8 cellular contexts compared by ENCODE assay signal in genomic region chr12:101696477-101697196, GRCh38. TPM values are rescaled to one million over a fixed set of nuclear protein-coding genes. Genes with fewer than 3 reads are reported as not detected.
DNase-seq lines count a peak whose midpoint lies in the region; ATAC-seq, FAIRE-seq and TF ChIP-seq lines count a peak whose summit lies in the region.

No MANE protein-coding gene starts in this region.

- H3K4me1 ChIP-seq in endothelial cell of umbilical vein (ENCODE audit: control insufficient read depth, extremely low read depth, insufficient read depth, low read length) (peaks cover 6% of the 10 kb centered on the region), mucosa of stomach (ENCODE audit: control insufficient read depth, insufficient read depth, low read length) (peaks cover 25% of the 10 kb centered on the region)

- H3K4me2 ChIP-seq in endothelial cell of umbilical vein (ENCODE audit: insufficient read depth, low read length) = peak overlapping the region; percentile 74

- dilution Hi-C loops in endothelial cell of umbilical vein (cut with MboI; ENCODE audit: extremely low pct_ligation_motif_present, low sequenced_read_pairs) = no loop called here

- no peaks in the 10 kb centered on the region for H3K27me3 Mint-ChIP-seq in activated naive CD4-positive, alpha-beta T cell treated with anti-CD3 and anti-CD28 coated beads for 36 hours (ENCODE audit: low read depth)

- no peaks in the 10 kb centered on the region for H4K20me1 ChIP-seq in endothelial cell of umbilical vein (replicated peaks; ENCODE audit: control insufficient read depth, extremely low read depth, insufficient read depth, low read length)

- TF ChIP-seq CTCF in endothelial cell of umbilical vein (IDR thresholded peaks at IDR 0.05; ENCODE audit: extremely low read depth in 1 of 2, insufficient read depth in 1 of 2, low read depth in 1 of 2, low read length in 2 of 2) = no peak

- H3K4me3 ChIP-seq in endothelial cell of umbilical vein (replicated peaks in 1 of 3; ENCODE audit: insufficient read depth in 1 of 3, low read depth in 1 of 3, low read length in 3 of 3) = peak overlapping the region; percentile 52 to 82 (median 73)
- peak overlapping the region; percentile 64 for H3K4me3 ChIP-seq in mucosa of stomach (ENCODE audit: low read length)

- no peaks in the 10 kb centered on the region for H3K36me3 Mint-ChIP-seq in activated naive CD4-positive, alpha-beta T cell treated with anti-CD3 and anti-CD28 coated beads for 36 hours (ENCODE audit: low read depth)

- BruUV-seq in endothelial cell of umbilical vein (replicated peaks; lab: Mats Ljungman, UMichigan) = no TSS peak

- H3K36me3 ChIP-seq in endothelial cell of umbilical vein (ENCODE audit: control insufficient read depth in 2 of 2, extremely low read depth in 1 of 2, insufficient read depth in 2 of 2, low read length in 2 of 2) = no peaks in the 10 kb centered on the region
- no peaks in the 10 kb centered on the region for H3K36me3 ChIP-seq in mucosa of stomach (ENCODE audit: control insufficient read depth, insufficient read depth, low read length)

- CTCF ChIA-PET in activated naive CD4-positive, alpha-beta T cell treated with anti-CD3 and anti-CD28 coated beads for 36 hours (lab: Charles Lee) = interaction anchor here (1.3 kb wide), 1 partner anchor 21 kb away, joined by 3 read pairs; no protein-coding TSS in a partner anchor
- CTCF ChIA-PET in endothelial cell of umbilical vein (lab: Charles Lee) = no interaction called here

- ATAC-seq in HG03469 (IDR thresholded peaks at IDR 0.05; ENCODE audit: unreplicated experiment) = peak; percentile 6

- H3K27me3 ChIP-seq in endothelial cell of umbilical vein (ENCODE audit: control insufficient read depth in 2 of 2, insufficient read depth in 2 of 2, low read length in 2 of 2) = no peaks in the 10 kb centered on the region
- H3K27me3 ChIP-seq in mucosa of stomach (ENCODE audit: control insufficient read depth, insufficient read depth, low read length) = no peaks in the 10 kb centered on the region

- DNase-seq in activated naive CD4-positive, alpha-beta T cell treated with anti-CD3 and anti-CD28 coated beads for 36 hours = peak; percentile 28
- no peak for DNase-seq in activated naive CD4-positive, alpha-beta T cell (lab: John Stamatoyannopoulos, UW)
- DNase-seq in T-helper 9 cell (peak; percentile 1), endothelial cell of umbilical vein (ENCODE audit: low read depth, low spot score) (no peak), hippocampal formation (lab: John Stamatoyannopoulos, UW) (no peak), NCI-H2107 (lab: John Stamatoyannopoulos, UW) (no peak)

- H3K9ac ChIP-seq in endothelial cell of umbilical vein (replicated peaks; ENCODE audit: extremely low read depth, insufficient read depth, low read length) = peak overlapping the region; percentile 53
- peak overlapping the region; percentile 88 for H3K9ac ChIP-seq in mucosa of stomach (ENCODE audit: low read length)

- intact Hi-C loops in activated naive CD4-positive, alpha-beta T cell treated with anti-CD3 and anti-CD28 coated beads for 36 hours (cut with micrococcal nuclease) = loop anchor here (1.0 to 5.0 kb wide), 8 partner anchors 26 to 426 kb away; partner anchors contain the start of genes ARL1, GNPTAB, NUP37 and PARPBP
- intact Hi-C loops in endothelial cell of umbilical vein (cut with micrococcal nuclease) = loop anchor here (1.0 to 10.0 kb wide), 3 partner anchors 134 to 1122 kb away; partner anchors contain the start of genes ARL1, GAS2L3 and GNPTAB

- peak overlapping the region; percentile 80 for H3K27ac Mint-ChIP-seq in activated naive CD4-positive, alpha-beta T cell treated with anti-CD3 and anti-CD28 coated beads for 36 hours

- no peaks in the 10 kb centered on the region for H3K9me1 ChIP-seq in endothelial cell of umbilical vein (replicated peaks; ENCODE audit: control insufficient read depth, extremely low read depth, insufficient read depth, low read length)

- H3K9me3 Mint-ChIP-seq in activated naive CD4-positive, alpha-beta T cell treated with anti-CD3 and anti-CD28 coated beads for 36 hours = no peaks in the 10 kb centered on the region

- no peak for TF ChIP-seq POLR2A in endothelial cell of umbilical vein (IDR thresholded peaks at IDR 0.05; ENCODE audit: low read depth, low read length)

- POLR2A ChIA-PET in endothelial cell of umbilical vein (lab: Charles Lee) = no interaction called here

- H3K4me3 Mint-ChIP-seq in activated naive CD4-positive, alpha-beta T cell treated with anti-CD3 and anti-CD28 coated beads for 36 hours = peak overlapping the region; percentile 87

- peaks cover 45% of the 10 kb centered on the region for H3K4me1 Mint-ChIP-seq in activated naive CD4-positive, alpha-beta T cell treated with anti-CD3 and anti-CD28 coated beads for 36 hours (ENCODE audit: low read depth)

- peak overlapping the region; percentile 98 for H2AFZ ChIP-seq in endothelial cell of umbilical vein (ENCODE audit: low read depth, low read length)

- no peaks in the 10 kb centered on the region for H3K9me3 ChIP-seq in endothelial cell of umbilical vein (replicated peaks; ENCODE audit: control insufficient read depth, insufficient read depth, low read length)
- H3K9me3 ChIP-seq in mucosa of stomach (ENCODE audit: control insufficient read depth, low read length) = no peaks in the 10 kb centered on the region

- H3K79me2 ChIP-seq in endothelial cell of umbilical vein (ENCODE audit: control insufficient read depth, insufficient read depth, low read length) = peaks cover 19% of the 10 kb centered on the region

- H3K27ac ChIP-seq in endothelial cell of umbilical vein (ENCODE audit: insufficient read depth, low read depth, low read length) = no peak overlapping the region

- FAIRE-seq in endothelial cell of umbilical vein (lab: Jason Lieb, UNC) = peak; percentile 64

TF ChIP-seq in endothelial cell of umbilical vein, 7 proteins besides CTCF, POLR2A, EP300 and RAD21:
- TF ChIP-seq JUN (IDR thresholded peaks at IDR 0.05; ENCODE audit: borderline replicate concordance, insufficient read depth, insufficient read length, low read depth) = no peak
- TF ChIP-seq MYC (IDR thresholded peaks at IDR 0.05; ENCODE audit: low read depth, low read length) = no peak
- no peak for TF ChIP-seq FOS (IDR thresholded peaks at IDR 0.05; ENCODE audit: borderline replicate concordance, insufficient read depth, low read length)
- no peak for TF ChIP-seq EZH2 (IDR thresholded peaks at IDR 0.05; ENCODE audit: borderline replicate concordance, low read depth, low read length, severe bottlenecking)
- no peak for TF ChIP-seq POLR2AphosphoS5 (IDR thresholded peaks at IDR 0.05; ENCODE audit: insufficient read depth, low read depth, low read length)
- no peak for TF ChIP-seq MAX (IDR thresholded peaks at IDR 0.05; ENCODE audit: insufficient read depth, insufficient read length)

RNA-seq across cellular contexts. Expression of gene CHPT1, which starts 0.8 kb away (rescaled TPM):
- 10 to 100 TPM; 17.1 to 20.0 TPM for total RNA-seq in activated naive CD4-positive, alpha-beta T cell treated with anti-CD3 and anti-CD28 coated beads for 36 hours
- total RNA-seq in endothelial cell of umbilical vein = 19.3 and 25.3 TPM in 2 replicates
- 12.1 and 12.5 TPM in 2 replicates for polyA plus RNA-seq in endothelial cell of umbilical vein
- 13.3 and 13.4 TPM in 2 replicates for polyA plus RNA-seq in endothelial cell of umbilical vein (2011; cell fraction: cytosol; rRNA removed)
- polyA plus RNA-seq in endothelial cell of umbilical vein (2011; cell fraction: nucleus; rRNA removed) = 8.5 and 10.1 TPM in 2 replicates
- 20.9 and 28.6 TPM in 2 replicates for polyA plus RNA-seq in endothelial cell of umbilical vein (2012)
- 7.5 and 8.9 TPM in 2 replicates for polyA minus RNA-seq in endothelial cell of umbilical vein
- polyA minus RNA-seq in endothelial cell of umbilical vein (2011; cell fraction: cytosol; rRNA and poly(A)+ RNA removed) = 20.9 TPM
- polyA minus RNA-seq in endothelial cell of umbilical vein (2011; cell fraction: nucleus; rRNA and poly(A)+ RNA removed) = 14.2 and 14.6 TPM in 2 replicates

RNA-seq across cellular contexts. Expression of gene SYCP3, which starts 42.6 kb away (rescaled TPM):
- total RNA-seq in activated naive CD4-positive, alpha-beta T cell treated with anti-CD3 and anti-CD28 coated beads for 36 hours = not detected
- total RNA-seq in endothelial cell of umbilical vein = 0.25 and 0.29 TPM in 2 replicates
- not detected in 2 replicates for polyA plus RNA-seq in endothelial cell of umbilical vein
- polyA plus RNA-seq in endothelial cell of umbilical vein (2011; cell fraction: cytosol; rRNA removed) = 0.03 TPM in 1 of 2 replicates, not detected in the other
- 0.13 and 0.57 TPM in 2 replicates for polyA plus RNA-seq in endothelial cell of umbilical vein (2011; cell fraction: nucleus; rRNA removed)
- polyA plus RNA-seq in endothelial cell of umbilical vein (2012) = 0.22 and 0.36 TPM in 2 replicates
- polyA minus RNA-seq in endothelial cell of umbilical vein = 0.11 TPM in 1 of 2 replicates, not detected in the other
- not detected for polyA minus RNA-seq in endothelial cell of umbilical vein (2011; cell fraction: cytosol; rRNA and poly(A)+ RNA removed)
- 0.58 and 1.1 TPM in 2 replicates for polyA minus RNA-seq in endothelial cell of umbilical vein (2011; cell fraction: nucleus; rRNA and poly(A)+ RNA removed)

Comparison
In these comparisons a context has a peak if more than half of its experiments do, and no peak if none do; other contexts are left out.
1. DNase-seq: peak in activated naive CD4-positive, alpha-beta T cell treated with anti-CD3 and anti-CD28 coated beads for 36 hours (single experiment) and T-helper 9 cell (single experiment); none in activated naive CD4-positive, alpha-beta T cell (0 of 4), endothelial cell of umbilical vein (single experiment), hippocampal formation (0 of 2) and NCI-H2107 (single experiment).